Comparison of ENCODE assay signal across 11 cellular contexts in genomic region chr14:90378249-90378648, GRCh38.
"Had no signal": no experiment of that assay in that cellular context is flagged by ENCODE, and none has a peak within 500 bp of the region (broad histone marks: within the 10 kb centered on the region; RNA-seq: fewer than 3 reads in every experiment).

No MANE protein-coding gene starts in this region.

- H3K27ac Mint-ChIP-seq: HFFc6, IgD-negative memory B cell had no signal

- H3K4me3 ChIP-seq: GM23248, HAP-1 had no signal

- H3K4me3 Mint-ChIP-seq: HFFc6 had no signal

- H2AFZ ChIP-seq: GM23248 had no signal

- H3K27me3 Mint-ChIP-seq: IgD-negative memory B cell had no signal

- H3K4me2 ChIP-seq: KMS-11 had no signal

- H3K9ac ChIP-seq: GM23248, KMS-11 had no signal

- DNase-seq: GM23248, GOT3, H7, HFFc6, KBM-7 had no signal

- H3K9me3 Mint-ChIP-seq: HFFc6, IgD-negative memory B cell had no signal

- ATAC-seq: HCT116, HepG2 had no signal

- FAIRE-seq: HepG2 had no signal

- H3K27ac ChIP-seq: GM23248, HL-60, KMS-11 had no signal

- H3K36me3 ChIP-seq: HAP-1 had no signal
